Comparison of ENCODE assay signal across 8 cellular contexts in the genomic region with DNA sequence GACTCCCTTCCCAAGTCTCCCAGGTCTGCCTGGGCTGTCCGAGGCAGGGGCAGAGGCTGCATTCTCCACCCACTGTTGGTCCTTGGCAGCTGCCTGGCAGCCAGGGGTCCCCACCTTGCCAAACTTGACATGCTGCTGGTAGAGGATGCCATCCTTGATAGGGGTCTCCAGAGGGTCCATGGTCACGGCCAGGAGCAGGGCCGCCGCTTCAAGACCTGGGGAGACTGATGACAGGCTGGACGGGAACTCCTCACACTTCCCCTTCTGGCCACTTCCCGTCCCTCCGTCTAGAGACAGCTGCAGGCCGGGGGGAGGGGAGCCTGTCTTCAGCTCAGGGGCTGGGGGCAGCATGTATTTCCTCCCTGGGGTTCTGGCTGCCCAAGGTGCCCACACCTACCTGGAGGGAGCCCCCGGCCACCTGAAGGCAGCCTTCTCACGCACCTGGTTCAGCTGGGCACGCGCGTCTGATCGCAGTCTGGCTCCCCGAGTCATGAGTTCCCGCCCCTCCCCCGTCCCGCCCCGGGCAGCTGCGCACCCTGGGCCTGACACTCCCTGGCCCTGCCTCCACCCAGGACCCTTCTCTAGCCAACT. TPM values are rescaled to one million over a fixed set of nuclear protein-coding genes. Genes with fewer than 3 reads are reported as not detected.
DNase-seq lines count a peak whose midpoint lies in the region; ATAC-seq and TF ChIP-seq lines count a peak whose summit lies in the region.

A gene with protein sequence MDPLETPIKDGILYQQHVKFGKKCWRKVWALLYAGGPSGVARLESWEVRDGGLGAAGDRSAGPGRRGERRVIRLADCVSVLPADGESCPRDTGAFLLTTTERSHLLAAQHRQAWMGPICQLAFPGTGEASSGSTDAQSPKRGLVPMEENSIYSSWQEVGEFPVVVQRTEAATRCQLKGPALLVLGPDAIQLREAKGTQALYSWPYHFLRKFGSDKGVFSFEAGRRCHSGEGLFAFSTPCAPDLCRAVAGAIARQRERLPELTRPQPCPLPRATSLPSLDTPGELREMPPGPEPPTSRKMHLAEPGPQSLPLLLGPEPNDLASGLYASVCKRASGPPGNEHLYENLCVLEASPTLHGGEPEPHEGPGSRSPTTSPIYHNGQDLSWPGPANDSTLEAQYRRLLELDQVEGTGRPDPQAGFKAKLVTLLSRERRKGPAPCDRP (minus strand): TSS at position 466 of the 591 bp plus-strand sequence. CDS start 286 bp downstream, at position 180.

- no peak within 1 kb of the TSS for H3K4me3 ChIP-seq in prostate gland

- H3K27me3 ChIP-seq in prostate gland (replicated peaks; ENCODE audit: insufficient read depth): no peaks in the 10 kb centered on the region

- peaks cover 11% of the 10 kb centered on the region for H3K36me3 Mint-ChIP-seq in central memory CD8-positive, alpha-beta T cell (ENCODE audit: insufficient read depth)

- peaks cover 5 to 17% of the 10 kb centered on the region in 2 donors for H3K36me3 ChIP-seq in prostate gland

- no peak for ATAC-seq in GM18505 (IDR thresholded peaks at IDR 0.05; ENCODE audit: unreplicated experiment)
- peak; percentile 30 for ATAC-seq in HG03159 (IDR thresholded peaks at IDR 0.05; ENCODE audit: unreplicated experiment)
- no peak for ATAC-seq in central memory CD8-positive, alpha-beta T cell (replicated peaks; ENCODE audit: extremely low read depth, poor library complexity, severe bottlenecking)
- ATAC-seq in omental fat pad (ENCODE audit: low FRiP score): peak; percentile 35
- ATAC-seq in HG03025 (IDR thresholded peaks at IDR 0.05; ENCODE audit: low FRiP score, unreplicated experiment): no peak

- no peak for DNase-seq in central memory CD8-positive, alpha-beta T cell (ENCODE audit: low spot score in 2 of 2)
- DNase-seq in omental fat pad (ENCODE audit: low spot score) (no peak), prostate gland (ENCODE audit: low spot score) (no peak), HCEC 1CT (no peak)
- no peak for DNase-seq in stimulated activated CD8-positive, alpha-beta memory T cell treated with anti-CD3 and anti-CD28 coated beads, Interleukin-4, amount 100 ng/mL, for 48 hours

- no peaks in the 10 kb centered on the region for H3K9me3 ChIP-seq in prostate gland

- H3K4me1 ChIP-seq in prostate gland (replicated peaks): no peaks in the 10 kb centered on the region

- no peaks in the 10 kb centered on the region for H3K9me3 Mint-ChIP-seq in central memory CD8-positive, alpha-beta T cell

- H3K4me3 Mint-ChIP-seq in central memory CD8-positive, alpha-beta T cell: peak within 1 kb of the TSS; percentile 63

- H3K27me3 Mint-ChIP-seq in central memory CD8-positive, alpha-beta T cell: no peaks in the 10 kb centered on the region

- intact Hi-C loops in prostate gland (cut with DNase I): no loop called here

- TF ChIP-seq CTCF in omental fat pad (IDR thresholded peaks at IDR 0.05) (no peak), prostate gland (IDR thresholded peaks at IDR 0.05) (no peak)

- H3K4me1 Mint-ChIP-seq in central memory CD8-positive, alpha-beta T cell: peaks cover 13% of the 10 kb centered on the region

- no peak within 1 kb of the TSS for H3K27ac ChIP-seq in prostate gland

- 49% methylated on average over 20 of the region's 20 CpGs for WGBS in prostate gland

- TF ChIP-seq POLR2A in GM18505 (IDR thresholded peaks at IDR 0.05; ENCODE audit: borderline replicate concordance, extremely low read depth, insufficient read depth, insufficient read length): peak; percentile 25
- TF ChIP-seq POLR2A in prostate gland (IDR thresholded peaks at IDR 0.05): no peak

- H3K27ac Mint-ChIP-seq in central memory CD8-positive, alpha-beta T cell (ENCODE audit: low read depth): no peak within 1 kb of the TSS

RNA-seq across cellular contexts. Expression of the gene that starts here (rescaled TPM):
- total RNA-seq in omental fat pad (10 to 100 TPM in 3 of 4 donors, 1 to 10 TPM in 1; 7.4 to 41.0 (median 16.3) TPM), prostate gland (10 to 100 TPM in 1 of 2 donors, 1 to 10 TPM in 1; 5.0 to 10.4 TPM)

Comparison
In these comparisons a context has a peak if more than half of its experiments do, and no peak if none do; other contexts are left out.
1. ATAC-seq: peak in HG03159 (single experiment) and omental fat pad (single experiment); none in GM18505 (single experiment), central memory CD8-positive, alpha-beta T cell (single experiment) and HG03025 (single experiment).